Comparison of ENCODE assay signal across 28 cellular contexts in genomic region chr22:47002692-47003091, GRCh38.
"Had no signal": no experiment of that assay in that cellular context is flagged by ENCODE, and none has a peak within 500 bp of the region (broad histone marks: within the 10 kb centered on the region; RNA-seq: fewer than 3 reads in every experiment).

No MANE protein-coding gene starts in this region.

- H3K27ac Mint-ChIP-seq: activated CD4-positive, alpha-beta T cell treated with anti-CD3 and anti-CD28 coated beads for 36 hours; activated CD4-positive, alpha-beta T cell treated with anti-CD3 and anti-CD28 coated beads, Interleukin-2, amount 10 ng/mL, durations not matched to agents 7 days and 5 days; activated CD8-positive, alpha-beta T cell treated with anti-CD3 and anti-CD28 coated beads, Interleukin-2, amount 10 ng/mL, durations not matched to agents 7 days and 5 days; activated naive CD4-positive, alpha-beta T cell treated with anti-CD3 and anti-CD28 coated beads, Interleukin-2, amount 10 ng/mL, durations not matched to agents 7 days and 5 days; activated naive CD8-positive, alpha-beta T cell treated with anti-CD3 and anti-CD28 coated beads for 36 hours had no signal

- ATAC-seq: activated CD4-positive, alpha-beta T cell treated with anti-CD3 and anti-CD28 coated beads for 36 hours; activated CD4-positive, CD25-positive, alpha-beta regulatory T cell treated with anti-CD3 and anti-CD28 coated beads, Interleukin-2, amount 50 U/mL, for 24 hours; activated CD8-positive, alpha-beta T cell treated with anti-CD3 and anti-CD28 coated beads, Interleukin-2, amount 10 ng/mL, durations not matched to agents 7 days and 5 days; body of pancreas; Panc1 had no signal

- FAIRE-seq: astrocyte, TTC549 had no signal

- H3K4me3 Mint-ChIP-seq: activated CD4-positive, alpha-beta T cell treated with anti-CD3 and anti-CD28 coated beads for 36 hours; activated CD4-positive, alpha-beta T cell treated with anti-CD3 and anti-CD28 coated beads, Interleukin-2, amount 10 ng/mL, durations not matched to agents 7 days and 5 days; activated CD8-positive, alpha-beta T cell treated with anti-CD3 and anti-CD28 coated beads, Interleukin-2, amount 10 ng/mL, durations not matched to agents 7 days and 5 days; activated naive CD4-positive, alpha-beta T cell treated with anti-CD3 and anti-CD28 coated beads, Interleukin-2, amount 10 ng/mL, durations not matched to agents 7 days and 5 days; activated naive CD8-positive, alpha-beta T cell treated with anti-CD3 and anti-CD28 coated beads for 36 hours had no signal

- H3K9me3 Mint-ChIP-seq: activated CD4-positive, alpha-beta T cell treated with anti-CD3 and anti-CD28 coated beads, Interleukin-2, amount 10 ng/mL, durations not matched to agents 7 days and 5 days; activated naive CD4-positive, alpha-beta T cell treated with anti-CD3 and anti-CD28 coated beads, Interleukin-2, amount 10 ng/mL, durations not matched to agents 7 days and 5 days; activated naive CD8-positive, alpha-beta T cell treated with anti-CD3 and anti-CD28 coated beads for 36 hours had no signal

- H3K27me3 Mint-ChIP-seq: activated CD4-positive, alpha-beta T cell treated with anti-CD3 and anti-CD28 coated beads for 36 hours; activated CD4-positive, alpha-beta T cell treated with anti-CD3 and anti-CD28 coated beads, Interleukin-2, amount 10 ng/mL, durations not matched to agents 7 days and 5 days; activated naive CD4-positive, alpha-beta T cell treated with anti-CD3 and anti-CD28 coated beads, Interleukin-2, amount 10 ng/mL, durations not matched to agents 7 days and 5 days; activated naive CD8-positive, alpha-beta T cell treated with anti-CD3 and anti-CD28 coated beads for 36 hours had no signal

- DNase-seq: activated CD4-positive, alpha-beta T cell treated with anti-CD3 and anti-CD28 coated beads for 36 hours; activated CD4-positive, alpha-beta T cell treated with anti-CD3 and anti-CD28 coated beads, Interleukin-2, amount 10 ng/mL, durations not matched to agents 7 days and 5 days; activated CD4-positive, alpha-beta T cell treated with anti-CD3 and anti-CD28 coated beads, Interleukin-2, amount 50 U/mL, for 48 hours; activated CD8-positive, alpha-beta memory T cell treated with anti-CD3 and anti-CD28 coated beads, Interleukin-2, amount 50 U/mL, for 4 hours; activated CD8-positive, alpha-beta T cell treated with anti-CD3 and anti-CD28 coated beads, Interleukin-2, amount 10 ng/mL, durations not matched to agents 7 days and 5 days; activated effector memory CD4-positive, alpha-beta T cell treated with Interleukin-2 at 50 U/mL for 16 hours; activated naive CD4-positive, alpha-beta T cell treated with anti-CD3 and anti-CD28 coated beads, Interleukin-2, amount 10 ng/mL, durations not matched to agents 7 days and 5 days; activated naive CD8-positive, alpha-beta T cell treated with anti-CD3 and anti-CD28 coated beads for 36 hours; activated T-cell treated with anti-CD3 and anti-CD28 coated beads, Interleukin-2, amount 50 U/mL, for 48 hours; body of pancreas; Karpas-422; KBM-7; NCI-H1105; NCI-H1417 treated with DMSO at 0.1 percent for 48 hours; NCI-H187 treated with DMSO at 0.1 percent for 48 hours; NCI-H2081; NCI-H2171 treated with DMSO at 0.1 percent for 48 hours; NCI-H226; NCI-H446 treated with DMSO at 0.1 percent for 48 hours; NCI-H524; NCI-H69; SHP77; SJCRH30; T1000 had no signal
